In the genomic region with DNA sequence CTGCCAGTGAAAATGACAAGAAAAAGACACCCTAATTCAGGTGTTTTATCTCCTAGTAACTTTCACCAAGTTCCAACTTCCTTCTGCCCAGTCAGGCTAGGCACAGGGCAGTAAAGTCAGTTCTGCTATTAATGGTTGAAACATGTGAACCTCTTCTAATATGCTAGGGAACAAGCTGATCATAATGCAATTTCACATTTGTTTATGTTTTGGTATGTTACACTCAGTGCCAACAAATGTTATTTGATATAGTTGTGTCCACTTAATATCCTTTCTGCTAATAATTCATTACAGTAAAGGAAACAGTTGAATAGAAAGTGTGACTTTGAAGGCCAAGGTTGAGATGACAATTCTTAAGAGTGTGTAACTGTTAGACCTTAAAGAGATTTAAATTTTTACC, we compare ENCODE assay signal across 3 cellular contexts.
"Had no signal": no experiment of that assay in that cellular context is flagged by ENCODE, and none has a peak within 500 bp of the region (broad histone marks: within the 10 kb centered on the region; RNA-seq: fewer than 3 reads in every experiment).

No MANE protein-coding gene starts in this region.

- DNase-seq: H9, HCEC 1CT, KBM-7 had no signal
